In the genomic region with DNA sequence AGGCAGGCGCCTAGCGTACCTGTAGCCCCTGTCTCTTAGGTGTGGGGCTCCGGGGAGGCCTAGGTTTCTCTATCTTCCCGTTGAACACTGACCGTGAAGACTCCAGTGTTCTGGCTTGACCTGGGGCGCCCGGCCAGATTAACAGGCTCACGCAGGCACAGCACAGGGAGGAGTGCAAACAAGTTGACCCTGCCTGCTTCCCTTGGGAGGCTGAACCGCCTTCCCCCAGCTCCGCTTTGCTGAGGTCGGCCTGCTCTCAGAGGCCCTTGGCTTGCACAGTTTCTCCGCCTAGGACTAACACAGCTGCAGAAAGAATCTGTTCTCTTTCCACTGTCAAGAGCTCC, we compare ENCODE assay signal across 8 cellular contexts. TPM values are rescaled to one million over a fixed set of nuclear protein-coding genes. Genes with fewer than 3 reads are reported as not detected.
DNase-seq lines count a peak whose midpoint lies in the region; ATAC-seq and TF ChIP-seq lines count a peak whose summit lies in the region.

No MANE protein-coding gene starts in this region.

- no peak for TF ChIP-seq RAD21 in liver (IDR thresholded peaks at IDR 0.05)

- TF ChIP-seq CTCF in colonic mucosa (IDR thresholded peaks at IDR 0.05) (no peak), liver (IDR thresholded peaks at IDR 0.05; ENCODE audit: low read depth, low read length, missing input control) (no peak), suprapubic skin (IDR thresholded peaks at IDR 0.05) (no peak)

- intact Hi-C loops in colonic mucosa (cut with DNase I), result no loop called here

- H3K36me3 ChIP-seq in colonic mucosa, result no peaks in the 10 kb centered on the region
- H3K36me3 ChIP-seq in liver (ENCODE audit: control insufficient read depth in 4 of 4, insufficient read depth in 3 of 4, low read depth in 1 of 4, low read length in 3 of 4), result peaks cover 0 to 18% (median 4%) of the 10 kb centered on the region in 4 donors
- peaks cover 15% of the 10 kb centered on the region for H3K36me3 ChIP-seq in suprapubic skin

- H3K27ac ChIP-seq in colonic mucosa, result peak overlapping the region; percentile 88
- peak overlapping the region; percentile 65 to 83 for H3K27ac ChIP-seq in liver (ENCODE audit: low read depth in 1 of 2, low read length in 2 of 2)
- H3K27ac ChIP-seq in suprapubic skin, result peak overlapping the region; percentile 72

- 5% methylated on average over 12 of the region's 12 CpGs for WGBS in liver
- WGBS in suprapubic skin, result 0% methylated on average over 3 of the region's 12 CpGs

- DNase-seq in AG20443 (ENCODE audit: low spot score) (peak; percentile 55), NCI-H69 (lab: John Stamatoyannopoulos, UW) (peak; percentile 60), colonic mucosa (peak; percentile 70), suprapubic skin (ENCODE audit: low spot score in 2 of 2) (peak; percentile 72 to 88), MV-4-11 (lab: John Stamatoyannopoulos, UW) (no peak)

- peak overlapping the region; percentile 77 to 87 for H3K9ac ChIP-seq in colonic mucosa (ENCODE audit: low read depth in 2 of 2, low read length in 2 of 2)
- H3K9ac ChIP-seq in liver (ENCODE audit: low read depth in 1 of 2, low read length in 2 of 2), result peak overlapping the region in 1 of 2 donors; percentile 66

- no peaks in the 10 kb centered on the region for H3K9me3 ChIP-seq in colonic mucosa
- no peaks in the 10 kb centered on the region for H3K9me3 ChIP-seq in liver (ENCODE audit: control insufficient read depth in 4 of 4, low read length in 3 of 4)
- H3K9me3 ChIP-seq in suprapubic skin, result no peaks in the 10 kb centered on the region

- TF ChIP-seq EP300 in suprapubic skin (IDR thresholded peaks at IDR 0.05), result no peak

- H3K4me1 ChIP-seq in colonic mucosa (peaks cover 3% of the 10 kb centered on the region), liver (ENCODE audit: control insufficient read depth in 4 of 4, insufficient read depth in 4 of 4, low read length in 3 of 4) (peaks cover 6 to 30% (median 24%) of the 10 kb centered on the region in 4 donors), suprapubic skin (peaks cover 41% of the 10 kb centered on the region)

- H3K4me3 ChIP-seq in colonic mucosa (peak overlapping the region; percentile 90), liver (ENCODE audit: low read depth in 1 of 3, low read length in 3 of 3) (peak overlapping the region; percentile 68 to 87 (median 87)), suprapubic skin (peak overlapping the region; percentile 55)

- H3K27me3 ChIP-seq in colonic mucosa (no peaks in the 10 kb centered on the region), liver (ENCODE audit: control insufficient read depth in 4 of 4, insufficient read depth in 4 of 4, low read length in 3 of 4) (no peaks in the 10 kb centered on the region), suprapubic skin (no peaks in the 10 kb centered on the region)

- TF ChIP-seq POLR2A in suprapubic skin (IDR thresholded peaks at IDR 0.05), result no peak

- ATAC-seq in GM21381 (IDR thresholded peaks at IDR 0.05; ENCODE audit: unreplicated experiment) (peak; percentile 9), GM18498 (IDR thresholded peaks at IDR 0.05; ENCODE audit: unreplicated experiment) (no peak)

TF ChIP-seq in liver, 16 proteins besides CTCF, POLR2A, EP300 and RAD21:
- TF ChIP-seq SP1 (IDR thresholded peaks at IDR 0.05), result peak; percentile 30
- TF ChIP-seq JUND (IDR thresholded peaks at IDR 0.05), result no peak
- TF ChIP-seq, protein P1, sequence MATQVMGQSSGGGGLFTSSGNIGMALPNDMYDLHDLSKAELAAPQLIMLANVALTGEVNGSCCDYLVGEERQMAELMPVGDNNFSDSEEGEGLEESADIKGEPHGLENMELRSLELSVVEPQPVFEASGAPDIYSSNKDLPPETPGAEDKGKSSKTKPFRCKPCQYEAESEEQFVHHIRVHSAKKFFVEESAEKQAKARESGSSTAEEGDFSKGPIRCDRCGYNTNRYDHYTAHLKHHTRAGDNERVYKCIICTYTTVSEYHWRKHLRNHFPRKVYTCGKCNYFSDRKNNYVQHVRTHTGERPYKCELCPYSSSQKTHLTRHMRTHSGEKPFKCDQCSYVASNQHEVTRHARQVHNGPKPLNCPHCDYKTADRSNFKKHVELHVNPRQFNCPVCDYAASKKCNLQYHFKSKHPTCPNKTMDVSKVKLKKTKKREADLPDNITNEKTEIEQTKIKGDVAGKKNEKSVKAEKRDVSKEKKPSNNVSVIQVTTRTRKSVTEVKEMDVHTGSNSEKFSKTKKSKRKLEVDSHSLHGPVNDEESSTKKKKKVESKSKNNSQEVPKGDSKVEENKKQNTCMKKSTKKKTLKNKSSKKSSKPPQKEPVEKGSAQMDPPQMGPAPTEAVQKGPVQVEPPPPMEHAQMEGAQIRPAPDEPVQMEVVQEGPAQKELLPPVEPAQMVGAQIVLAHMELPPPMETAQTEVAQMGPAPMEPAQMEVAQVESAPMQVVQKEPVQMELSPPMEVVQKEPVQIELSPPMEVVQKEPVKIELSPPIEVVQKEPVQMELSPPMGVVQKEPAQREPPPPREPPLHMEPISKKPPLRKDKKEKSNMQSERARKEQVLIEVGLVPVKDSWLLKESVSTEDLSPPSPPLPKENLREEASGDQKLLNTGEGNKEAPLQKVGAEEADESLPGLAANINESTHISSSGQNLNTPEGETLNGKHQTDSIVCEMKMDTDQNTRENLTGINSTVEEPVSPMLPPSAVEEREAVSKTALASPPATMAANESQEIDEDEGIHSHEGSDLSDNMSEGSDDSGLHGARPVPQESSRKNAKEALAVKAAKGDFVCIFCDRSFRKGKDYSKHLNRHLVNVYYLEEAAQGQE (IDR thresholded peaks at IDR 0.05), result peak; percentile 17
- peak; percentile 29 for TF ChIP-seq NR2F2 (IDR thresholded peaks at IDR 0.05)
- peak; percentile 63 to 74 for TF ChIP-seq RXRA (IDR thresholded peaks at IDR 0.05)
- TF ChIP-seq GABPA (IDR thresholded peaks at IDR 0.05 in 1 of 2, conservative IDR thresholded peaks at IDR 0.05 in 1 of 2), result no peak
- peak; percentile 22 to 31 for TF ChIP-seq HNF4A (conservative IDR thresholded peaks at IDR 0.05)

RNA-seq across cellular contexts. Expression of gene PCYOX1, which starts 0.6 kb away (rescaled TPM):
- 10 to 100 TPM; 39.4 to 62.7 TPM for total RNA-seq in colonic mucosa
- total RNA-seq in liver, result 10 to 100 TPM; 38.4 to 85.2 TPM
- polyA plus RNA-seq in liver, result 10 to 100 TPM; 25.6 to 51.9 TPM
- total RNA-seq in suprapubic skin, result 10 to 100 TPM; 34.4 to 57.2 (median 48.1) TPM

RNA-seq across cellular contexts. Expression of gene TIA1, which starts 10.1 kb away (rescaled TPM):
- total RNA-seq in colonic mucosa, result 10 to 100 TPM; 86.8 to 89.2 TPM
- 10 to 100 TPM; 55.1 to 56.2 TPM for total RNA-seq in liver
- polyA plus RNA-seq in liver, result 10 to 100 TPM; 10.2 to 38.0 TPM
- total RNA-seq in suprapubic skin, result 100 to 1,000 TPM in 1 of 4 donors, 10 to 100 TPM in 3; 31.2 to 115 (median 58.0) TPM

RNA-seq across cellular contexts. Expression of gene SNRPG, which starts 35.0 kb away (rescaled TPM):
- total RNA-seq in colonic mucosa (100 to 1,000 TPM; 123 to 231 TPM), liver (100 to 1,000 TPM in 1 of 2 donors, 10 to 100 TPM in 1; 50.5 to 100 TPM), suprapubic skin (10 to 100 TPM; 47.3 to 63.1 (median 55.7) TPM)
- polyA plus RNA-seq in liver, result 100 to 1,000 TPM in 1 of 2 donors, 10 to 100 TPM in 1; 45.5 to 213 TPM

RNA-seq across cellular contexts. Expression of gene FAM136A, which starts 43.4 kb away (rescaled TPM):
- total RNA-seq in colonic mucosa (10 to 100 TPM; 44.0 to 48.4 TPM), liver (10 to 100 TPM; 22.5 to 26.0 TPM), suprapubic skin (10 to 100 TPM; 20.8 to 30.9 (median 26.4) TPM)
- 10 to 100 TPM; 20.9 to 35.8 TPM for polyA plus RNA-seq in liver
